16 cellular contexts compared by ENCODE assay signal in genomic region chr12:132557969-132558856, GRCh38. TPM values are rescaled to one million over a fixed set of nuclear protein-coding genes. Genes with fewer than 3 reads are reported as not detected.
DNase-seq lines count a peak whose midpoint lies in the region; ATAC-seq and TF ChIP-seq lines count a peak whose summit lies in the region.
"Had no signal": no experiment of that assay in that cellular context is flagged by ENCODE, and none has a peak within 500 bp of the region (broad histone marks: within the 10 kb centered on the region; RNA-seq: fewer than 3 reads in every experiment).

No MANE protein-coding gene starts in this region.

- no peaks in the 10 kb centered on the region for H3K27me3 Mint-ChIP-seq in activated B cell treated with CpG ODN at 0.5 μM for 24 hours
- peaks cover 0 to 22% (median 10%) of the 10 kb centered on the region in 5 donors for H3K27me3 Mint-ChIP-seq in naive thymus-derived CD8-positive, alpha-beta T cell

- peak; percentile 23 for DNase-seq in DMS 273 (lab: John Stamatoyannopoulos, UW; ENCODE audit: unreplicated experiment)
- no peak for DNase-seq in DMS 273 treated with DMSO at 0.1 percent for 48 hours (lab: John Stamatoyannopoulos, UW)
- peak; percentile 95 for DNase-seq in GF-D8 (lab: John Stamatoyannopoulos, UW)
- DNase-seq in activated B cell treated with CpG ODN at 0.5 μM for 24 hours = no peak
- peak in 3 of 10 donors; percentile 15 to 32 (median 21) for DNase-seq in naive thymus-derived CD8-positive, alpha-beta T cell
- DNase-seq in cortex of kidney (lab: John Stamatoyannopoulos, UW) = no peak
- DNase-seq in effector CD8-positive, alpha-beta T cell (lab: John Stamatoyannopoulos, UW) = no peak
- DNase-seq: activated gamma-delta T cell treated with Interleukin-2 at 50 U/mL for 16 hours, DMS79 treated with DMSO at 0.1 percent for 48 hours, HFFc6, sigmoid colon, T-helper 9 cell had no signal

- ATAC-seq in activated B cell treated with CpG ODN at 0.5 μM for 24 hours (ENCODE audit: low read depth) (no peak), HG03025 (IDR thresholded peaks at IDR 0.05; ENCODE audit: low FRiP score, unreplicated experiment) (no peak)
- peak in 1 of 2 donors; percentile 54 for ATAC-seq in naive thymus-derived CD8-positive, alpha-beta T cell
- ATAC-seq: mucosa of descending colon had no signal

- H3K27ac Mint-ChIP-seq in activated B cell treated with CpG ODN at 0.5 μM for 24 hours = peak overlapping the region; percentile 78
- peak overlapping the region in 1 of 10 donors; percentile 56 for H3K27ac Mint-ChIP-seq in naive thymus-derived CD8-positive, alpha-beta T cell
- H3K27ac Mint-ChIP-seq: HFFc6 had no signal

- H3K4me1 Mint-ChIP-seq in activated B cell treated with CpG ODN at 0.5 μM for 24 hours = peaks cover 21% of the 10 kb centered on the region
- peaks cover 8 to 32% (median 21%) of the 10 kb centered on the region in 4 donors for H3K4me1 Mint-ChIP-seq in naive thymus-derived CD8-positive, alpha-beta T cell

- intact Hi-C loops in activated B cell treated with CpG ODN at 0.5 μM for 24 hours (cut with micrococcal nuclease) = no loop called here

- CTCF ChIA-PET in activated B cell treated with CpG ODN at 0.5 μM for 24 hours (lab: Charles Lee) = interaction anchor here (0.9 kb wide), 1 partner anchor 143 kb away, joined by 4 read pairs; no protein-coding TSS in a partner anchor

- no peak for TF ChIP-seq CTCF in activated B cell treated with CpG ODN at 0.5 μM for 24 hours (IDR thresholded peaks at IDR 0.05)

- peaks cover 5% of the 10 kb centered on the region for H3K36me3 Mint-ChIP-seq in activated B cell treated with CpG ODN at 0.5 μM for 24 hours (ENCODE audit: low read depth)
- H3K36me3 Mint-ChIP-seq in naive thymus-derived CD8-positive, alpha-beta T cell = peaks cover 2 to 17% (median 3%) of the 10 kb centered on the region in 3 donors

- no peaks in the 10 kb centered on the region for H3K9me3 Mint-ChIP-seq in activated B cell treated with CpG ODN at 0.5 μM for 24 hours
- H3K9me3 Mint-ChIP-seq in naive thymus-derived CD8-positive, alpha-beta T cell = no peaks in the 10 kb centered on the region
- H3K9me3 Mint-ChIP-seq: HFFc6 had no signal

- POLR2A ChIA-PET in activated B cell treated with CpG ODN at 0.5 μM for 24 hours (lab: Charles Lee) = interaction anchor here (0.6 kb wide), 1 partner anchor 43 kb away, joined by 3 read pairs; no protein-coding TSS in a partner anchor
- POLR2A ChIA-PET in naive thymus-derived CD8-positive, alpha-beta T cell (lab: Charles Lee) = interaction anchor here (0.8 kb wide), 1 partner anchor 120 kb away, joined by 3 read pairs; no protein-coding TSS in a partner anchor

- peak overlapping the region; percentile 79 for H3K4me3 Mint-ChIP-seq in activated B cell treated with CpG ODN at 0.5 μM for 24 hours
- H3K4me3 Mint-ChIP-seq in naive thymus-derived CD8-positive, alpha-beta T cell = peak overlapping the region in 9 of 10 donors; percentile 42 to 85 (median 70)

RNA-seq across cellular contexts. Expression of gene LRCOL1, which starts 52.2 kb away (rescaled TPM):
- not detected in 2 replicates for total RNA-seq in activated B cell treated with CpG ODN at 0.5 μM for 24 hours
- not detected for total RNA-seq in naive thymus-derived CD8-positive, alpha-beta T cell
- not detected for polyA plus RNA-seq in naive thymus-derived CD8-positive, alpha-beta T cell
- total RNA-seq: chondrocyte, M059J, mucosa of descending colon had no signal

Comparison
In these comparisons a context has a peak if more than half of its experiments do, and no peak if none do; other contexts are left out.
1. DNase-seq: peak in DMS 273 (single experiment) and GF-D8 (single experiment); none in DMS 273 treated with DMSO at 0.1 percent for 48 hours (single experiment), activated B cell treated with CpG ODN at 0.5 μM for 24 hours (single experiment), cortex of kidney (single experiment) and effector CD8-positive, alpha-beta T cell (single experiment).